In genomic region chr11:69076129-69076791, GRCh38 we compare ENCODE assay signal across 13 cellular contexts. TPM values are rescaled to one million over a fixed set of nuclear protein-coding genes. Genes with fewer than 3 reads are reported as not detected.
DNase-seq lines count a peak whose midpoint lies in the region; ATAC-seq and TF ChIP-seq lines count a peak whose summit lies in the region.
"Had no signal": no experiment of that assay in that cellular context is flagged by ENCODE, and none has a peak within 500 bp of the region (broad histone marks: within the 10 kb centered on the region; RNA-seq: fewer than 3 reads in every experiment).

No MANE protein-coding gene starts in this region.

- CTCF ChIA-PET in Calu3 (lab: Charles Lee): interaction anchor here (0.7 kb wide), 1 partner anchor 28 kb away, joined by 3 read pairs; the partner anchor contains the start of gene TPCN2

- no peak overlapping the region for H3K27ac Mint-ChIP-seq in Calu3 (ENCODE audit: unreplicated experiment)

- H3K4me1 Mint-ChIP-seq in Calu3 (ENCODE audit: low read depth, unreplicated experiment): peaks cover 10% of the 10 kb centered on the region

- TF ChIP-seq CTCF in Calu3 (IDR thresholded peaks at IDR 0.05; ENCODE audit: unreplicated experiment): no peak

- ATAC-seq in sciatic nerve (peak; percentile 46), HG02763 (IDR thresholded peaks at IDR 0.05; ENCODE audit: unreplicated experiment) (no peak), HG02938 (IDR thresholded peaks at IDR 0.05; ENCODE audit: unreplicated experiment) (no peak), HG02798 (IDR thresholded peaks at IDR 0.05; ENCODE audit: poor library complexity, unreplicated experiment) (no peak)
- ATAC-seq: naive thymus-derived CD8-positive, alpha-beta T cell had no signal

- H3K27me3 Mint-ChIP-seq in Calu3 (ENCODE audit: unreplicated experiment): no peaks in the 10 kb centered on the region
- H3K27me3 Mint-ChIP-seq: naive thymus-derived CD8-positive, alpha-beta T cell had no signal

- H3K4me3 ChIP-seq in Jurkat, Clone E6-1 (ENCODE audit: low read length): no peak overlapping the region

- intact Hi-C loops in Calu3 (cut with micrococcal nuclease; ENCODE audit: unreplicated experiment) (no loop called here), sciatic nerve (cut with DNase I) (no loop called here)

- H3K4me3 Mint-ChIP-seq in Calu3 (ENCODE audit: low read depth, unreplicated experiment): no peak overlapping the region
- H3K4me3 Mint-ChIP-seq: naive thymus-derived CD8-positive, alpha-beta T cell had no signal

- peaks cover 5% of the 10 kb centered on the region for H3K36me3 Mint-ChIP-seq in Calu3 (ENCODE audit: insufficient read depth, unreplicated experiment)

- H3K9me3 Mint-ChIP-seq in Calu3 (ENCODE audit: low read depth, unreplicated experiment): no peaks in the 10 kb centered on the region
- H3K9me3 Mint-ChIP-seq: naive thymus-derived CD8-positive, alpha-beta T cell had no signal

- no TSS peak for BruUV-seq in Calu3 (replicated peaks; lab: Mats Ljungman, UMichigan)

- peak overlapping the region; percentile 13 for H3K27ac ChIP-seq in cingulate gyrus (ENCODE audit: low read depth, low read length)
- H3K27ac ChIP-seq: epithelial cell of prostate had no signal

- peak; percentile 25 for DNase-seq in Calu3
- peak; percentile 79 for DNase-seq in Jurkat, Clone E6-1 (ENCODE audit: low read depth, low spot score)
- no peak for DNase-seq in sciatic nerve (ENCODE audit: low spot score)
- DNase-seq in DMS53 treated with DMSO at 0.1 percent for 48 hours (lab: John Stamatoyannopoulos, UW; ENCODE audit: unreplicated experiment): no peak
- DNase-seq: activated T-cell treated with anti-CD3 and anti-CD28 coated beads, Interleukin-2, amount 50 U/mL, for 1 hour; naive thymus-derived CD8-positive, alpha-beta T cell; NCI-H524; stimulated activated CD4-positive, alpha-beta T cell treated with anti-CD3 and anti-CD28 coated beads, Interleukin-15, amount 100 ng/mL, for 24 hours had no signal

RNA-seq across cellular contexts. Expression of gene TPCN2, which starts 27.5 kb away (rescaled TPM):
- total RNA-seq in Calu3 (2022): 21.9 and 24.3 TPM in 2 replicates
- polyA plus RNA-seq in Jurkat, Clone E6-1 (2012; ENCODE audit: insufficient read depth, insufficient read length): 20.0 TPM
- 36.2 TPM for total RNA-seq in sciatic nerve

Comparison
In these comparisons a context has a peak if more than half of its experiments do, and no peak if none do; other contexts are left out.
1. DNase-seq: peak in Calu3 (single experiment) and Jurkat, Clone E6-1 (single experiment); none in sciatic nerve (single experiment) and DMS53 treated with DMSO at 0.1 percent for 48 hours (single experiment).